Comparison of ENCODE assay signal across 9 cellular contexts in genomic region chr2:211035548-211036185, GRCh38.
A peak's percentile ranks its signal among the peaks of the same experiment; 100 is the strongest.
DNase-seq lines count a peak whose midpoint lies in the region; ATAC-seq and TF ChIP-seq lines count a peak whose summit lies in the region.
"Had no signal": no experiment of that assay in that cellular context is flagged by ENCODE, and none has a peak within 500 bp of the region (broad histone marks: within the 10 kb centered on the region; RNA-seq: fewer than 3 reads in every experiment).

No MANE protein-coding gene starts in this region.

- H3K9ac ChIP-seq in HCT116 (ENCODE audit: low read length) (no peak overlapping the region), NT2/D1 (ENCODE audit: insufficient read length, low read depth) (no peak overlapping the region)

- no peak overlapping the region for H3K4me2 ChIP-seq in HCT116 (ENCODE audit: low read length)

- ATAC-seq in HCT116 (peak; percentile 62; the same call in 1 of the 2 replicates), T-cell (replicated peaks in 1 of 4) (no peak), GM19023 (IDR thresholded peaks at IDR 0.05; ENCODE audit: unreplicated experiment) (no peak)

- no peaks in the 10 kb centered on the region for H3K9me2 ChIP-seq in HCT116 (ENCODE audit: insufficient read depth)

- H3K79me2 ChIP-seq in HCT116 (ENCODE audit: insufficient read depth, low read length): no peaks in the 10 kb centered on the region

- H3K27ac ChIP-seq in HCT116 (ENCODE audit: low read depth, low read length) (no peak overlapping the region), transverse colon (no peak overlapping the region)
- H3K27ac ChIP-seq: SJSA1 had no signal

- H3K4me1 Mint-ChIP-seq in T-cell: no peaks in the 10 kb centered on the region

- in situ Hi-C loops in transverse colon (cut with MboI; ENCODE audit: low pct_ligation_motif_present in 1 of 4, low pct_unique_long_range_greater_than_20kb in 1 of 4, low sequenced_read_pairs in 3 of 4): no loop called here

- H3K36me3 Mint-ChIP-seq in T-cell: no peaks in the 10 kb centered on the region

- peak overlapping the region; percentile 83 for H2AFZ ChIP-seq in HCT116 (ENCODE audit: low read depth, low read length, poor library complexity, severe bottlenecking)

- H3K4me3 Mint-ChIP-seq in T-cell: no peak overlapping the region

- TF ChIP-seq POLR2A in HCT116 (IDR thresholded peaks at IDR 0.05; ENCODE audit: borderline replicate concordance, extremely low read depth, insufficient read depth, insufficient read length): no peak
- TF ChIP-seq POLR2A in transverse colon (IDR thresholded peaks at IDR 0.05): no peak

- no peak for TF ChIP-seq EP300 in transverse colon (IDR thresholded peaks at IDR 0.05; ENCODE audit: low read depth)

- TF ChIP-seq RAD21 in HCT116 (IDR thresholded peaks at IDR 0.05; ENCODE audit: low read depth): peak; percentile 63

- whole genome bisulfite sequencing in transverse colon (ENCODE audit: low coverage in 1 of 2), 2 donors: 41 to 57% methylated on average over 4 of the region's 4 CpGs

- DNase-seq in HCT116 (ENCODE audit: low read depth, low spot score) (peak; percentile 22), NT2/D1 (ENCODE audit: low read depth, low spot score) (peak; percentile 16), foreskin melanocyte (peak; percentile 33), transverse colon (no peak), T-cell (no peak), NCI-H1105 treated with DMSO at 0.1 percent for 48 hours (lab: John Stamatoyannopoulos, UW) (no peak)

- peaks cover 0 to 4% (median 3%) of the 10 kb centered on the region in 3 donors for H3K9me3 Mint-ChIP-seq in T-cell

- H3K9me3 ChIP-seq in HCT116 (ENCODE audit: control insufficient read depth in 1 of 2, insufficient read depth in 1 of 2, low read depth in 1 of 2, low read length in 2 of 2) (no peaks in the 10 kb centered on the region), NT2/D1 (ENCODE audit: insufficient read depth, low read length) (no peaks in the 10 kb centered on the region), transverse colon (no peaks in the 10 kb centered on the region)
- H3K9me3 ChIP-seq: SJSA1 had no signal

- no peaks in the 10 kb centered on the region for H3K27me3 ChIP-seq in HCT116 (ENCODE audit: insufficient read depth, low read length)
- H3K27me3 ChIP-seq in NT2/D1 (ENCODE audit: insufficient read depth, insufficient read length): no peaks in the 10 kb centered on the region
- H3K27me3 ChIP-seq in transverse colon: no peaks in the 10 kb centered on the region
- H3K27me3 ChIP-seq: SJSA1 had no signal

- TF ChIP-seq CTCF in GM12875 (IDR thresholded peaks at IDR 0.05; ENCODE audit: borderline replicate concordance, insufficient read depth, low read depth, low read length) (peak; percentile 55; the same call in 1 of the 2 replicates), HCT116 (IDR thresholded peaks at IDR 0.05 in 2 of 3, conservative IDR thresholded peaks at IDR 0.05 in 1 of 3; ENCODE audit: borderline replicate concordance in 1 of 3, insufficient read depth in 1 of 3, low read depth in 2 of 3, low read length in 2 of 3) (peak; percentile 63 to 88 (median 67)), transverse colon (IDR thresholded peaks at IDR 0.05) (peak; percentile 27 to 48 (median 36))

- H3K4me3 ChIP-seq in GM12875 (ENCODE audit: low read depth, low read length) (no peak overlapping the region), HCT116 (replicated peaks in 1 of 2; ENCODE audit: low read depth in 1 of 2, low read length in 2 of 2) (no peak overlapping the region), NT2/D1 (ENCODE audit: insufficient read length, low read depth) (no peak overlapping the region), transverse colon (no peak overlapping the region)
- H3K4me3 ChIP-seq: SJSA1 had no signal

- H4K20me1 ChIP-seq in HCT116 (ENCODE audit: insufficient read depth): no peaks in the 10 kb centered on the region

- intact Hi-C loops in HCT116 (cut with micrococcal nuclease): loop anchor here (1.0 to 10.0 kb wide), 4 partner anchors 373 to 791 kb away; no protein-coding TSS in a partner anchor
- intact Hi-C loops in transverse colon (cut with DNase I; ENCODE audit: low total_unique reads): no loop called here

- BruUV-seq in HCT116 (replicated peaks; lab: Mats Ljungman, UMichigan): no TSS peak

- no peaks in the 10 kb centered on the region for H3K27me3 Mint-ChIP-seq in T-cell

- no peak overlapping the region for H3K27ac Mint-ChIP-seq in T-cell

- RAD21 ChIA-PET in HCT116 (lab: Charles Lee; ENCODE audit: low non-redundant PET in 1 of 2, low total read pairs in 2 of 2, uncharacterized antibody in 2 of 2, unreplicated experiment in 2 of 2): no interaction called here

- no peaks in the 10 kb centered on the region for H3K4me1 ChIP-seq in HCT116 (ENCODE audit: control insufficient read depth in 1 of 2, insufficient read depth in 2 of 2, low read length in 2 of 2)
- H3K4me1 ChIP-seq in NT2/D1 (ENCODE audit: insufficient read depth, insufficient read length): no peaks in the 10 kb centered on the region
- H3K4me1 ChIP-seq in transverse colon: no peaks in the 10 kb centered on the region
- H3K4me1 ChIP-seq: SJSA1 had no signal

- CTCF ChIA-PET in HCT116 (lab: Charles Lee): interaction anchor here (0.5 to 1.5 kb wide), 12 partner anchors 9 to 1532 kb away, joined by 3 to 11 read pairs (median 4); no protein-coding TSS in a partner anchor
- CTCF ChIA-PET in T-cell (lab: Charles Lee): no interaction called here

- POLR2A ChIA-PET in HCT116 (lab: Charles Lee): no interaction called here
- POLR2A ChIA-PET in T-cell (lab: Charles Lee): no interaction called here

- H3K36me3 ChIP-seq in HCT116 (ENCODE audit: control insufficient read depth in 1 of 2, insufficient read depth in 2 of 2, low read length in 2 of 2) (no peaks in the 10 kb centered on the region), NT2/D1 (ENCODE audit: insufficient read depth, insufficient read length, low read length) (no peaks in the 10 kb centered on the region), transverse colon (no peaks in the 10 kb centered on the region)
- H3K36me3 ChIP-seq: SJSA1 had no signal

TF ChIP-seq in HCT116, 20 proteins besides CTCF, POLR2A, EP300 and RAD21:
- TF ChIP-seq SP1 (IDR thresholded peaks at IDR 0.05; ENCODE audit: low read depth) (no peak), ZFX (IDR thresholded peaks at IDR 0.05) (no peak), CBX3 (IDR thresholded peaks at IDR 0.05; ENCODE audit: low read depth) (peak; percentile 43; the same call in 1 of the 2 replicates), ZNF274 (IDR thresholded peaks at IDR 0.05; ENCODE audit: low read depth, low read length) (no peak), FOSL1 (IDR thresholded peaks at IDR 0.05; ENCODE audit: low read depth) (no peak), CEBPB (IDR thresholded peaks at IDR 0.05; ENCODE audit: low read depth) (no peak), ATF3 (IDR thresholded peaks at IDR 0.05) (no peak), EGR1 (IDR thresholded peaks at IDR 0.05; ENCODE audit: low read depth) (no peak)

Comparison
In these comparisons a context has a peak if more than half of its experiments do, and no peak if none do; other contexts are left out.
1. DNase-seq: peak in HCT116 (single experiment), NT2/D1 (single experiment) and foreskin melanocyte (single experiment); none in transverse colon (single experiment), T-cell (0 of 34) and NCI-H1105 treated with DMSO at 0.1 percent for 48 hours (single experiment).
2. Peak in every context shown above with its lines, with median percentiles within 50 percentile points of each other: CTCF ChIP-seq.